Comparison of ENCODE assay signal across 19 cellular contexts in the genomic region with DNA sequence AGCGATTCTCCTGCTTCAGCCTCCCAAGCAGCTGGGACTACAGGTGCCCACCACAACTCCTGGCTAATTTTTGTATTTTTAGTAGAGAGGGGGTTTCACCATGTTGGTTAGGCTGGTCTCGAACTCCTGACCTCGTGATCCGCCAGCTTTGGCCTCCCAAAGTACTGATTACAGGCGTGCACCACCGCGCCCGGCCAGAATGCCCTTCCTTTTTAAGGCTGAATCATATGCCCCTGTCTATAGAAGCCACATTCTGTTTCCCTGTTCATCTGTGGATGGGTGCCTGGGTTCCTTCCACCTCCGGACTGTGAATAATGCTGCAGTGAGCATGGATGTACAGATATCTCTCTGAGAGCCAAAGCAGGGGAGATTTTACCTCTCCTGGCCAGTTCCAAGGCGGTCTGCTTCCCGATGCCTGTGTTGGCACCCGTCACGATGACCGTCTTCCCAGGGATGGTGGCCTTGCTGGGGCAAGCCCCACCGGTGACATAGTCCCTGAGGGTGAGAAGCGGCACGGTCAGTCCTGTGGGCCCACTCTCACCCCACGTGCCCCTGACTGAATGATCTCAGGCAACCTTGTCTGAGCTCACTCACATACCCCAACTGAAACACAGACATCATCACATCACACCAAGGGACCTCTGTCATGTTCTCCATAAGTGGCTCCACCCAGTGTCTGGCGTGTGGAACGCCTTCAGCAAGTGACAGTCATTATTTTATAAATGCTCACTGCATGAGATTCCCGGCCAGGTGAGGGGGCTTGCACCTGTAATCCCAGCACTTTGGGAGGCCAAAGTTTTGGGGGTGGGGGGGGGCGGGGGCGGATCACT. TPM values are rescaled to one million over a fixed set of nuclear protein-coding genes. Genes with fewer than 3 reads are reported as not detected.
A peak's percentile ranks its signal among the peaks of the same experiment; 100 is the strongest.
DNase-seq lines count a peak whose midpoint lies in the region; ATAC-seq and TF ChIP-seq lines count a peak whose summit lies in the region.
"Had no signal": no experiment of that assay in that cellular context is flagged by ENCODE, and none has a peak within 500 bp of the region (broad histone marks: within the 10 kb centered on the region; RNA-seq: fewer than 3 reads in every experiment).

No MANE protein-coding gene starts in this region.

- H3K27me3 Mint-ChIP-seq in natural killer cell treated with Interleukin-12 subunit alpha and Interleukin-12 subunit beta and Interleukin-15 and Interleukin-18, amount 100 ng/mL, for 72 hours = no peaks in the 10 kb centered on the region
- H3K27me3 Mint-ChIP-seq in natural killer cell (ENCODE audit: low read depth in 2 of 2) = no peaks in the 10 kb centered on the region
- no peaks in the 10 kb centered on the region for H3K27me3 Mint-ChIP-seq in activated T-helper 2 cell treated with anti-CD3 and anti-CD28 coated beads, Interferon-gamma antibody, Interleukin-2, Interleukin-4, amounts not matched to agents 10 μg/mL and 5 μg/mL and 100 μg/mL, durations not matched to agents 14 hours and 24 hours and 36 hours (ENCODE audit: low read depth)
- no peaks in the 10 kb centered on the region for H3K27me3 Mint-ChIP-seq in activated T-cell treated with anti-CD3 and anti-CD28 coated beads, Interleukin-2, amount 50 U/mL, for 24 hours
- H3K27me3 Mint-ChIP-seq: activated T-helper 17 cell treated with anti-CD3 and anti-CD28 coated beads, Interleukin-2, amount 50 U/mL, for 72 hours; stimulated activated memory B cell treated with anti-CD40 and anti-IgM and Interleukin-4, amounts not matched to agents 10 μg/mL and 1 μg/mL and 100 μg/mL, for 72 hours had no signal

- H3K4me3 Mint-ChIP-seq in natural killer cell treated with Interleukin-12 subunit alpha and Interleukin-12 subunit beta and Interleukin-15 and Interleukin-18, amount 100 ng/mL, for 72 hours = no peak overlapping the region
- H3K4me3 Mint-ChIP-seq in natural killer cell = no peak overlapping the region
- no peak overlapping the region for H3K4me3 Mint-ChIP-seq in activated T-helper 2 cell treated with anti-CD3 and anti-CD28 coated beads, Interferon-gamma antibody, Interleukin-2, Interleukin-4, amounts not matched to agents 10 μg/mL and 5 μg/mL and 100 μg/mL, durations not matched to agents 14 hours and 24 hours and 36 hours (ENCODE audit: low read depth)
- no peak overlapping the region for H3K4me3 Mint-ChIP-seq in activated T-cell treated with anti-CD3 and anti-CD28 coated beads, Interleukin-2, amount 50 U/mL, for 24 hours
- H3K4me3 Mint-ChIP-seq: activated T-helper 17 cell treated with anti-CD3 and anti-CD28 coated beads, Interleukin-2, amount 50 U/mL, for 72 hours; brain; CD14-positive monocyte; nephron; stimulated activated memory B cell treated with anti-CD40 and anti-IgM and Interleukin-4, amounts not matched to agents 10 μg/mL and 1 μg/mL and 100 μg/mL, for 72 hours had no signal

- no peak overlapping the region for H3K4me2 ChIP-seq in OCI-LY1 (ENCODE audit: low read length)

- 0 out of 2 replicates have a peak, but pooled peaks cover 7% of the 10 kb centered on the region for H3K79me2 ChIP-seq in OCI-LY1 (ENCODE audit: insufficient read depth, low read length)

- intact Hi-C loops in natural killer cell (cut with micrococcal nuclease) = loop anchor here (5.0 kb wide), 1 partner anchor 52 kb away; no protein-coding TSS in a partner anchor
- intact Hi-C loops in activated T-helper 2 cell treated with anti-CD3 and anti-CD28 coated beads, Interferon-gamma antibody, Interleukin-2, Interleukin-4, amounts not matched to agents 10 μg/mL and 5 μg/mL and 100 μg/mL, durations not matched to agents 14 hours and 24 hours and 36 hours (cut with micrococcal nuclease) = no loop called here

- peak overlapping the region in 1 of 2 donors; percentile 18 for H3K27ac Mint-ChIP-seq in natural killer cell treated with Interleukin-12 subunit alpha and Interleukin-12 subunit beta and Interleukin-15 and Interleukin-18, amount 100 ng/mL, for 72 hours
- H3K27ac Mint-ChIP-seq in natural killer cell = no peak overlapping the region
- H3K27ac Mint-ChIP-seq in activated T-helper 2 cell treated with anti-CD3 and anti-CD28 coated beads, Interferon-gamma antibody, Interleukin-2, Interleukin-4, amounts not matched to agents 10 μg/mL and 5 μg/mL and 100 μg/mL, durations not matched to agents 14 hours and 24 hours and 36 hours = peak overlapping the region; percentile 7
- no peak overlapping the region for H3K27ac Mint-ChIP-seq in activated T-cell treated with anti-CD3 and anti-CD28 coated beads, Interleukin-2, amount 50 U/mL, for 24 hours
- H3K27ac Mint-ChIP-seq: activated T-helper 17 cell treated with anti-CD3 and anti-CD28 coated beads, Interleukin-2, amount 50 U/mL, for 72 hours; nephron; stimulated activated memory B cell treated with anti-CD40 and anti-IgM and Interleukin-4, amounts not matched to agents 10 μg/mL and 1 μg/mL and 100 μg/mL, for 72 hours had no signal

- H3K9ac ChIP-seq in OCI-LY1 (ENCODE audit: low read length) = no peak overlapping the region
- H3K9ac ChIP-seq: GM23248 had no signal

- no peak overlapping the region for H3K27ac ChIP-seq in OCI-LY1 (ENCODE audit: low read depth, low read length, poor library complexity, severe bottlenecking)
- H3K27ac ChIP-seq: coronary artery, GM23248, SK-N-MC had no signal

- H3K36me3 ChIP-seq in OCI-LY1 (ENCODE audit: insufficient read depth, low read length) = peaks cover 58% of the 10 kb centered on the region

- H3K27me3 ChIP-seq in OCI-LY1 (ENCODE audit: insufficient read depth, low read length) = no peaks in the 10 kb centered on the region

- H2AFZ ChIP-seq in OCI-LY1 (ENCODE audit: low read length) = no peak overlapping the region
- H2AFZ ChIP-seq: GM23248 had no signal

- no peaks in the 10 kb centered on the region for H3K9me3 Mint-ChIP-seq in natural killer cell treated with Interleukin-12 subunit alpha and Interleukin-12 subunit beta and Interleukin-15 and Interleukin-18, amount 100 ng/mL, for 72 hours
- H3K9me3 Mint-ChIP-seq in natural killer cell = no peaks in the 10 kb centered on the region
- H3K9me3 Mint-ChIP-seq in activated T-helper 2 cell treated with anti-CD3 and anti-CD28 coated beads, Interferon-gamma antibody, Interleukin-2, Interleukin-4, amounts not matched to agents 10 μg/mL and 5 μg/mL and 100 μg/mL, durations not matched to agents 14 hours and 24 hours and 36 hours = no peaks in the 10 kb centered on the region
- no peaks in the 10 kb centered on the region for H3K9me3 Mint-ChIP-seq in activated T-cell treated with anti-CD3 and anti-CD28 coated beads, Interleukin-2, amount 50 U/mL, for 24 hours
- H3K9me3 Mint-ChIP-seq: activated T-helper 17 cell treated with anti-CD3 and anti-CD28 coated beads, Interleukin-2, amount 50 U/mL, for 72 hours; nephron; stimulated activated memory B cell treated with anti-CD40 and anti-IgM and Interleukin-4, amounts not matched to agents 10 μg/mL and 1 μg/mL and 100 μg/mL, for 72 hours had no signal

- H3K36me3 Mint-ChIP-seq in natural killer cell treated with Interleukin-12 subunit alpha and Interleukin-12 subunit beta and Interleukin-15 and Interleukin-18, amount 100 ng/mL, for 72 hours = peaks cover 4% of the 10 kb centered on the region
- no peaks in the 10 kb centered on the region for H3K36me3 Mint-ChIP-seq in natural killer cell
- peaks cover 45% of the 10 kb centered on the region for H3K36me3 Mint-ChIP-seq in activated T-helper 2 cell treated with anti-CD3 and anti-CD28 coated beads, Interferon-gamma antibody, Interleukin-2, Interleukin-4, amounts not matched to agents 10 μg/mL and 5 μg/mL and 100 μg/mL, durations not matched to agents 14 hours and 24 hours and 36 hours (ENCODE audit: low read depth)
- H3K36me3 Mint-ChIP-seq in activated T-cell treated with anti-CD3 and anti-CD28 coated beads, Interleukin-2, amount 50 U/mL, for 24 hours (ENCODE audit: low read depth) = peaks cover 56% of the 10 kb centered on the region

- no peaks in the 10 kb centered on the region for H3F3A ChIP-seq in OCI-LY1 (ENCODE audit: insufficient read depth, low read length)

- H3K9me3 ChIP-seq in OCI-LY1 (ENCODE audit: low read length) = no peaks in the 10 kb centered on the region

- peak; percentile 8 for DNase-seq in natural killer cell treated with Interleukin-12 subunit alpha and Interleukin-12 subunit beta and Interleukin-15 and Interleukin-18, amount 100 ng/mL, for 72 hours (ENCODE audit: low spot score)
- DNase-seq in natural killer cell (no peak), cerebellar cortex (ENCODE audit: low spot score) (no peak)
- DNase-seq in activated T-helper 2 cell treated with anti-CD3 and anti-CD28 coated beads, Interferon-gamma antibody, Interleukin-2, Interleukin-4, amounts not matched to agents 10 μg/mL and 5 μg/mL and 100 μg/mL, durations not matched to agents 14 hours and 24 hours and 36 hours (ENCODE audit: low spot score) = no peak
- no peak for DNase-seq in activated T-cell treated with anti-CD3 and anti-CD28 coated beads, Interleukin-2, amount 50 U/mL, for 24 hours
- DNase-seq in activated CD8-positive, alpha-beta memory T cell treated with anti-CD3 and anti-CD28 coated beads, Interleukin-2, amount 50 U/mL, for 48 hours = no peak
- no peak for DNase-seq in central memory CD4-positive, alpha-beta T cell
- DNase-seq: GM23248, head of caudate nucleus, NCI-H774 had no signal

- H4K20me1 ChIP-seq in OCI-LY1 (ENCODE audit: insufficient read depth, low read length) = no peaks in the 10 kb centered on the region

- no peaks in the 10 kb centered on the region for H3K9me2 ChIP-seq in OCI-LY1 (ENCODE audit: low read depth, low read length)

- no peak overlapping the region for H3K4me3 ChIP-seq in OCI-LY1 (ENCODE audit: low read depth, low read length, poor library complexity, severe bottlenecking)
- H3K4me3 ChIP-seq: coronary artery, GM23248, SK-N-MC had no signal

- no peak for ATAC-seq in natural killer cell treated with Interleukin-12 subunit alpha and Interleukin-12 subunit beta and Interleukin-15 and Interleukin-18, amount 100 ng/mL, for 72 hours
- ATAC-seq in natural killer cell = no peak
- ATAC-seq: activated T-helper 17 cell treated with anti-CD3 and anti-CD28 coated beads, Interleukin-2, amount 50 U/mL, for 72 hours; left lobe of liver; stimulated activated memory B cell treated with anti-CD40 and anti-IgM and Interleukin-4, amounts not matched to agents 10 μg/mL and 1 μg/mL and 100 μg/mL, for 72 hours had no signal

- peaks cover 9 to 15% of the 10 kb centered on the region in 2 donors for H3K4me1 Mint-ChIP-seq in natural killer cell treated with Interleukin-12 subunit alpha and Interleukin-12 subunit beta and Interleukin-15 and Interleukin-18, amount 100 ng/mL, for 72 hours (ENCODE audit: low read depth in 2 of 2)
- peaks cover 4 to 17% of the 10 kb centered on the region in 2 donors for H3K4me1 Mint-ChIP-seq in natural killer cell
- H3K4me1 Mint-ChIP-seq in activated T-helper 2 cell treated with anti-CD3 and anti-CD28 coated beads, Interferon-gamma antibody, Interleukin-2, Interleukin-4, amounts not matched to agents 10 μg/mL and 5 μg/mL and 100 μg/mL, durations not matched to agents 14 hours and 24 hours and 36 hours (ENCODE audit: low read depth) = peaks cover 4% of the 10 kb centered on the region
- H3K4me1 Mint-ChIP-seq in activated T-cell treated with anti-CD3 and anti-CD28 coated beads, Interleukin-2, amount 50 U/mL, for 24 hours (ENCODE audit: low read depth) = peaks cover 11% of the 10 kb centered on the region
- H3K4me1 Mint-ChIP-seq: activated T-helper 17 cell treated with anti-CD3 and anti-CD28 coated beads, Interleukin-2, amount 50 U/mL, for 72 hours had no signal

- peaks cover 9% of the 10 kb centered on the region for H3K4me1 ChIP-seq in OCI-LY1 (ENCODE audit: insufficient read depth, low read length, severe bottlenecking)

- TF ChIP-seq CTCF in natural killer cell (IDR thresholded peaks at IDR 0.05) (no peak), OCI-LY1 (IDR thresholded peaks at IDR 0.05; ENCODE audit: low read length) (peak; percentile 34; the same call in 1 of the 2 replicates)

RNA-seq across cellular contexts. Expression of a gene that starts 4.0 kb away (rescaled TPM):
- 10 to 100 TPM; 13.4 to 31.0 TPM for total RNA-seq in natural killer cell treated with Interleukin-12 subunit alpha and Interleukin-12 subunit beta and Interleukin-15 and Interleukin-18, amount 100 ng/mL, for 72 hours
- total RNA-seq in natural killer cell = 10 to 100 TPM; 18.2 to 25.3 (median 19.3) TPM
- 18.3 and 18.9 TPM in 2 replicates for total RNA-seq in activated T-helper 2 cell treated with anti-CD3 and anti-CD28 coated beads, Interferon-gamma antibody, Interleukin-2, Interleukin-4, amounts not matched to agents 10 μg/mL and 5 μg/mL and 100 μg/mL, durations not matched to agents 14 hours and 24 hours and 36 hours

RNA-seq across cellular contexts. Expression of a gene that starts 16.7 kb away (rescaled TPM):
- 1 to 10 TPM; 1.3 to 8.7 TPM for total RNA-seq in natural killer cell treated with Interleukin-12 subunit alpha and Interleukin-12 subunit beta and Interleukin-15 and Interleukin-18, amount 100 ng/mL, for 72 hours
- total RNA-seq in natural killer cell = 10 to 100 TPM in 1 of 3 donors, 1 to 10 TPM in 2; 8.8 to 15.7 (median 10.0) TPM
- total RNA-seq in activated T-helper 2 cell treated with anti-CD3 and anti-CD28 coated beads, Interferon-gamma antibody, Interleukin-2, Interleukin-4, amounts not matched to agents 10 μg/mL and 5 μg/mL and 100 μg/mL, durations not matched to agents 14 hours and 24 hours and 36 hours = 4.9 and 6.6 TPM in 2 replicates

RNA-seq across cellular contexts. Expression of a gene that starts 20.9 kb away (rescaled TPM):
- total RNA-seq in natural killer cell treated with Interleukin-12 subunit alpha and Interleukin-12 subunit beta and Interleukin-15 and Interleukin-18, amount 100 ng/mL, for 72 hours = under 1 TPM in 1 of 2 donors, not detected in 1; 0.22 TPM
- total RNA-seq in natural killer cell = 1 to 10 TPM in 2 of 3 donors, under 1 TPM in 1; 0.95 to 3.3 (median 2.3) TPM
- 0.37 and 0.50 TPM in 2 replicates for total RNA-seq in activated T-helper 2 cell treated with anti-CD3 and anti-CD28 coated beads, Interferon-gamma antibody, Interleukin-2, Interleukin-4, amounts not matched to agents 10 μg/mL and 5 μg/mL and 100 μg/mL, durations not matched to agents 14 hours and 24 hours and 36 hours
- total RNA-seq: GM23248, left lobe of liver had no signal

RNA-seq across cellular contexts. Expression of a gene that starts 58.4 kb away (rescaled TPM):
- 100 to 1,000 TPM; 157 to 251 TPM for total RNA-seq in natural killer cell treated with Interleukin-12 subunit alpha and Interleukin-12 subunit beta and Interleukin-15 and Interleukin-18, amount 100 ng/mL, for 72 hours
- total RNA-seq in natural killer cell = 100 to 1,000 TPM; 162 to 178 (median 174) TPM
- 104 and 108 TPM in 2 replicates for total RNA-seq in activated T-helper 2 cell treated with anti-CD3 and anti-CD28 coated beads, Interferon-gamma antibody, Interleukin-2, Interleukin-4, amounts not matched to agents 10 μg/mL and 5 μg/mL and 100 μg/mL, durations not matched to agents 14 hours and 24 hours and 36 hours
